ENCODE assay signal across 1 cellular context in the genomic region with DNA sequence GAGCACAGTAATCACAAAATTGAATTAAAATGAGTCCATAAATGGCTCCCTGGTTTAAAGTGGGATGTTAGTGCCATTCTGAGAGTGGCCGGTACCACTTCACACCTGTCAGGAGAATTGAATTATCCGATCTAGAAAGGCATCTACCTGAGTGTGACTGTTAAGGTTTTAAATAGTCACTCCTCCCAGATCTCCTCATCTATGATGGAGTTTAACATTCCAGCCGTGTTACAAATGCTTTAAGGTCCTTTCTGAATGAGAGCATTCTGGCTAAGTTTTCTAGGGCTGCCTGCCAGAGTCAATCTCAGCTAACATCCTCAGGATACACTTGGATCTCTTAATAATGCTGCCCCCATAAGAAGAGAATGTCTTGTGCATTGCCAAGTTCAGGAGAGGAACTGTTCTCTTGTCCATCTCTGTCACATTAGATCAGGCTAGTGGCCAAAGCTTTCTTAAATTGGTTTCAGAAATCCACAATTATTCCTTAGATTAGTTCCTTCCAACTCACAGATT.
TF ChIP-seq lines count a peak whose summit lies in the region.

No MANE protein-coding gene starts in this region.

TF ChIP-seq in H1, 55 proteins besides CTCF, POLR2A, EP300 and RAD21:
- TF ChIP-seq ASH2L (IDR thresholded peaks at IDR 0.05; ENCODE audit: low read length) (no peak), JUN (IDR thresholded peaks at IDR 0.05; ENCODE audit: low read depth, low read length) (no peak), KDM5A (IDR thresholded peaks at IDR 0.05; ENCODE audit: low read length) (no peak), CHD2 (IDR thresholded peaks at IDR 0.05; ENCODE audit: low read length) (no peak), BACH1 (IDR thresholded peaks at IDR 0.05; ENCODE audit: low read length) (no peak), TEAD4 (IDR thresholded peaks at IDR 0.05; ENCODE audit: low read depth, low read length) (no peak), POU5F1 (IDR thresholded peaks at IDR 0.05; ENCODE audit: low read depth, low read length) (no peak), CEBPB (IDR thresholded peaks at IDR 0.05; ENCODE audit: low read depth, low read length) (no peak), TAF7 (optimal IDR thresholded peaks at IDR 0.05; ENCODE audit: borderline replicate concordance, low read depth, low read length) (no peak), CBX5 (IDR thresholded peaks at IDR 0.05; ENCODE audit: low read depth, low read length) (no peak), JUND (IDR thresholded peaks at IDR 0.05; ENCODE audit: low read length) (no peak), SIN3A (conservative IDR thresholded peaks at IDR 0.05 in 1 of 2, IDR thresholded peaks at IDR 0.05 in 1 of 2; ENCODE audit: low read depth in 1 of 2, low read length in 2 of 2) (no peak), SIRT6 (IDR thresholded peaks at IDR 0.05; ENCODE audit: low read length) (no peak), POLR2AphosphoS5 (IDR thresholded peaks at IDR 0.05; ENCODE audit: low read depth, low read length) (no peak), YY1 (IDR thresholded peaks at IDR 0.05; ENCODE audit: low read depth, low read length) (no peak), BCL11A (IDR thresholded peaks at IDR 0.05; ENCODE audit: low read depth in 2 of 2, low read length in 2 of 2) (no peak)
